ENCODE assay signal across 21 cellular contexts in genomic region chr4:112652216-112652615, GRCh38.
"Had no signal": no experiment of that assay in that cellular context is flagged by ENCODE, and none has a peak within 500 bp of the region (broad histone marks: within the 10 kb centered on the region; RNA-seq: fewer than 3 reads in every experiment).

No MANE protein-coding gene starts in this region.

- ATAC-seq: activated naive CD4-positive, alpha-beta T cell treated with anti-CD3 and anti-CD28 coated beads, Interleukin-2, amount 50 U/mL, for 72 hours; activated T-helper 17 cell treated with anti-CD3 and anti-CD28 coated beads, Interleukin-2, amount 50 U/mL, for 72 hours; foreskin keratinocyte; left lobe of liver; naive thymus-derived CD4-positive, alpha-beta T cell; psoas muscle; right cardiac atrium had no signal

- H3K4me3 Mint-ChIP-seq: activated T-helper 17 cell treated with anti-CD3 and anti-CD28 coated beads, Interleukin-2, amount 50 U/mL, for 72 hours; naive thymus-derived CD4-positive, alpha-beta T cell had no signal

- H3K4me1 ChIP-seq: ascending aorta, breast epithelium, colonic mucosa, foreskin keratinocyte, psoas muscle, upper lobe of left lung had no signal

- H3K27ac Mint-ChIP-seq: activated naive CD4-positive, alpha-beta T cell treated with anti-CD3 and anti-CD28 coated beads, Interleukin-2, amount 50 U/mL, for 72 hours; activated T-helper 17 cell treated with anti-CD3 and anti-CD28 coated beads, Interleukin-2, amount 50 U/mL, for 72 hours; naive thymus-derived CD4-positive, alpha-beta T cell had no signal

- H3K27me3 Mint-ChIP-seq: activated T-helper 17 cell treated with anti-CD3 and anti-CD28 coated beads, Interleukin-2, amount 50 U/mL, for 72 hours; naive thymus-derived CD4-positive, alpha-beta T cell had no signal

- H3K4me1 Mint-ChIP-seq: activated T-helper 17 cell treated with anti-CD3 and anti-CD28 coated beads, Interleukin-2, amount 50 U/mL, for 72 hours; naive thymus-derived CD4-positive, alpha-beta T cell had no signal

- H3K9me3 ChIP-seq: ascending aorta, breast epithelium, colonic mucosa, psoas muscle, upper lobe of left lung had no signal

- H3K9me3 Mint-ChIP-seq: activated naive CD4-positive, alpha-beta T cell treated with anti-CD3 and anti-CD28 coated beads, Interleukin-2, amount 50 U/mL, for 72 hours; activated T-helper 17 cell treated with anti-CD3 and anti-CD28 coated beads, Interleukin-2, amount 50 U/mL, for 72 hours; naive thymus-derived CD4-positive, alpha-beta T cell had no signal

- H3K27ac ChIP-seq: ascending aorta, breast epithelium, colonic mucosa, dorsolateral prefrontal cortex, foreskin keratinocyte, psoas muscle, SK-N-MC, upper lobe of left lung, VCaP had no signal

- H3K27me3 ChIP-seq: ascending aorta, breast epithelium, colonic mucosa, dorsolateral prefrontal cortex, foreskin keratinocyte, upper lobe of left lung had no signal

- H3K4me3 ChIP-seq: ascending aorta, breast epithelium, colonic mucosa, dorsolateral prefrontal cortex, lung, psoas muscle, SK-N-MC, upper lobe of left lung had no signal

- DNase-seq: activated CD4-positive, alpha-beta T cell treated with anti-CD3 and anti-CD28 coated beads for 1 hour; activated CD4-positive, alpha-beta T cell treated with anti-CD3 and anti-CD28 coated beads, Interleukin-2, amount 50 U/mL, for 1 hour; activated T-cell treated with anti-CD3 and anti-CD28 coated beads, Interleukin-2, amount 50 U/mL, for 1 hour; colonic mucosa; dorsolateral prefrontal cortex; erythroblast; foreskin keratinocyte; naive thymus-derived CD4-positive, alpha-beta T cell; psoas muscle; right cardiac atrium; stimulated activated CD4-positive, alpha-beta T cell treated with anti-CD3 and anti-CD28 coated beads, Interleukin-4, amount 100 ng/mL, for 24 hours; stimulated activated naive CD4-positive, alpha-beta T cell treated with Interleukin-2 at 50 U/mL for 16 hours; upper lobe of left lung had no signal
